In the genomic region with DNA sequence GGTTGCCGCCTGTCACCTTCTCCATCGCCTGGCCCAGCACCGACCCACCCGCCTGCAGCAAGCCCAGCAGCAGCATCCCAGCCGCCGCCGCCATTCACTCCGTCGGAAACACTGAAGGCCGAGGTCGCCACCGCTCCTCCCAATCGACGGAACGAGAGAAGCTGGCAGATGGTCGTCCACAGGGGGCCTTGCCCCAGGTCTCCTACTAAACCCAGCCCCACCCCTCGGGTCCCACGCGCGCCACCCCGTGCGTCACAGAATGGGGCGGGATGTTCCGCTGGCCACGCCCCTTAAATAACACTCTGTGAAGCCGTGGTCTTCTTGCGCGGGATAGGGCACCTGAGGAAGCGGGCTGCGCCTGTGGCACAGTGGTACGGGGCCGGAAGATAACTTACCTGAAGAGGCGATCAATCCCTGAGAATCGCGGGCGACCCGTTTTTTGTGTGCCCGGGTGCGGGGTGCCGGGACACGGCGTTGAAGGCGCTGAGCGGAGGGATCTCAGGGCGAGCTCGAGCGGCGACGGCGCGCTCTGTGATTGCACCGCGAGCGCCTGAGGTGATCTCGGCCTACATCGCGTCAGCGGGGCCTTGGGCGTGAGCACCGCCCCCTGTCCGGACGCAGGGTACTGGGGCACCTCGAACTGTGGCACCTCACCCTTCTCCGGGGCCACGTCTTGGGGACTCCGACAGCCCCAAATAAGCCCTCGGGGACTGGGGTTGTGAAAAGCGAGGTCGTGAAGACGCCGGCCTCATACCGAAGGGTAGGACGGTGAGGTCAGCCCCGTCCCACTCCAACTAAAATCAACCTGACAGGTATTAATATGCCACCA, we compare ENCODE assay signal across 8 cellular contexts. TPM values are rescaled to one million over a fixed set of nuclear protein-coding genes. Genes with fewer than 3 reads are reported as not detected.
DNase-seq lines count a peak whose midpoint lies in the region; ATAC-seq and TF ChIP-seq lines count a peak whose summit lies in the region.

A gene (minus strand): TSS at position 207 of the 829 bp plus-strand sequence. CDS start 113 bp downstream, at position 94.

- H3K79me2 ChIP-seq in SK-N-SH (ENCODE audit: insufficient read depth): peaks cover 36% of the 10 kb centered on the region

- peaks cover 10 to 22% of the 10 kb centered on the region in 2 experiments for H3K36me3 ChIP-seq in SK-N-SH (replicated peaks in 1 of 2; ENCODE audit: control insufficient read depth in 1 of 2, insufficient read depth in 2 of 2, low read length in 1 of 2)

- H3K4me1 ChIP-seq in SK-N-SH (ENCODE audit: control insufficient read depth in 1 of 2, insufficient read depth in 2 of 2, low read depth in 1 of 2, low read length in 1 of 2): peaks cover 0 to 16% of the 10 kb centered on the region in 2 experiments; a peak in 3 of 4 replicates

- ATAC-seq in HG02610 (IDR thresholded peaks at IDR 0.05; ENCODE audit: unreplicated experiment): peak; percentile 93

- H2AFZ ChIP-seq in SK-N-SH (ENCODE audit: low read depth): peak within 1 kb of the TSS; percentile 99

- TF ChIP-seq EP300 in SK-N-SH (IDR thresholded peaks at IDR 0.05; ENCODE audit: borderline replicate concordance in 1 of 2, low read depth in 1 of 2, low read length in 1 of 2): peak in 1 of 2 experiments; percentile 30; a peak in 2 of 4 replicates

- H3K9me3 ChIP-seq in SK-N-SH: no peaks in the 10 kb centered on the region

- H3K27ac ChIP-seq in SK-N-SH (ENCODE audit: low read depth in 2 of 2, low read length in 1 of 2) (peak within 1 kb of the TSS; percentile 95 to 98), substantia nigra (ENCODE audit: low read depth, low read length, poor library complexity, severe bottlenecking) (peak within 1 kb of the TSS; percentile 94)

- peak within 1 kb of the TSS; percentile 72 for H3K4me2 ChIP-seq in SK-N-SH

- no peaks in the 10 kb centered on the region for H4K20me1 ChIP-seq in SK-N-SH (ENCODE audit: insufficient read depth)

- DNase-seq in GM10248 (ENCODE audit: extremely low spot score): peak; percentile 93
- DNase-seq in NCI-H1092 (lab: John Stamatoyannopoulos, UW): peak; percentile 92
- DNase-seq in SK-N-SH: peak; percentile 99
- DNase-seq in activated naive CD4-positive, alpha-beta T cell treated with anti-CD3 and anti-CD28 coated beads, Interleukin-2, amount 50 U/mL, for 16 hours: peak; percentile 91
- peak; percentile 94 for DNase-seq in germinal center (ENCODE audit: low spot score)
- peak; percentile 63 for DNase-seq in non-pigmented ciliary epithelial cell (ENCODE audit: low read depth)
- peak; percentile 69 to 98 (median 90) for DNase-seq in substantia nigra (lab: John Stamatoyannopoulos, UW)

- H3K27me3 ChIP-seq in SK-N-SH (ENCODE audit: insufficient read depth): no peaks in the 10 kb centered on the region

- WGBS in SK-N-SH (ENCODE audit: low lambda C conversion rate): 1% methylated on average over 35 of the region's 74 CpGs

- peak; percentile 5 for TF ChIP-seq CTCF in GM10248 (IDR thresholded peaks at IDR 0.05; ENCODE audit: control extremely low read depth, extremely low read depth, low read depth, missing control alignments)
- no peak for TF ChIP-seq CTCF in SK-N-SH (IDR thresholded peaks at IDR 0.05)

- no peak for TF ChIP-seq RAD21 in SK-N-SH (IDR thresholded peaks at IDR 0.05; ENCODE audit: low read length)

- H3K9ac ChIP-seq in SK-N-SH: peak within 1 kb of the TSS; percentile 97

- no peaks in the 10 kb centered on the region for H3K9me2 ChIP-seq in SK-N-SH

- CTCF ChIA-PET in GM10248 (lab: Yijun Ruan, JAX) (interaction anchor here (0.6 to 2.0 kb wide), 13 partner anchors 9 to 327 kb away, joined by 3 to 5 read pairs (median 4); a partner anchor contains a TSS), SK-N-SH (lab: Yijun Ruan, JAX) (interaction anchor here (0.6 to 3.9 kb wide), 35 partner anchors 8 to 363 kb away, joined by 3 to 38 read pairs (median 5); a partner anchor contains a TSS)

- POLR2A ChIA-PET in GM10248 (lab: Yijun Ruan, JAX): interaction anchor here (1.0 kb wide), 1 partner anchor 9 kb away, joined by 3 read pairs; no protein-coding TSS in a partner anchor
- POLR2A ChIA-PET in SK-N-SH (lab: Yijun Ruan, JAX): interaction anchor here (0.9 to 1.8 kb wide), 6 partner anchors 27 to 394 kb away, joined by 3 to 12 read pairs (median 4); a partner anchor contains a TSS

- H3K4me3 ChIP-seq in SK-N-SH (ENCODE audit: low read depth in 2 of 2, low read length in 1 of 2): peak within 1 kb of the TSS; percentile 82 to 99

- peaks cover 11% of the 10 kb centered on the region for H3F3A ChIP-seq in SK-N-SH (replicated peaks; ENCODE audit: insufficient read depth)

TF ChIP-seq in SK-N-SH, 30 proteins besides CTCF, POLR2A, EP300 and RAD21 (continues in another document):
- TF ChIP-seq EZH2phosphoT487 (IDR thresholded peaks at IDR 0.05; ENCODE audit: borderline replicate concordance, low read depth) (no peak), ELF1 (IDR thresholded peaks at IDR 0.05) (no peak), NFIC (IDR thresholded peaks at IDR 0.05; ENCODE audit: borderline replicate concordance) (no peak; the same call in 1 of the 2 replicates), TCF12 (IDR thresholded peaks at IDR 0.05) (peak; percentile 9; the same call in 1 of the 2 replicates), POLR2AphosphoS5 (IDR thresholded peaks at IDR 0.05; ENCODE audit: low read depth, low read length) (peak; percentile 76), GATA2 (CRISPR knock-in tag; IDR thresholded peaks at IDR 0.05) (0 out of 2 replicates have a peak, but pooled peaks have one; percentile 27), TAF1 (IDR thresholded peaks at IDR 0.05; ENCODE audit: borderline replicate concordance, low read depth, low read length) (peak; percentile 72; the same call in 1 of the 2 replicates), JUND (IDR thresholded peaks at IDR 0.05) (peak; percentile 26; the same call in 1 of the 2 replicates), SMC3 (IDR thresholded peaks at IDR 0.05; ENCODE audit: low read depth, low read length) (no peak), FOSL2 (IDR thresholded peaks at IDR 0.05; ENCODE audit: borderline replicate concordance, low read depth) (no peak), FOXM1 (IDR thresholded peaks at IDR 0.05; ENCODE audit: low read depth) (no peak), FOXJ3 (CRISPR knock-in tag; IDR thresholded peaks at IDR 0.05) (no peak), YY1 (IDR thresholded peaks at IDR 0.05; ENCODE audit: low read depth) (peak; percentile 71), MXI1 (IDR thresholded peaks at IDR 0.05; ENCODE audit: low read depth, low read length) (peak; percentile 81), CHD2 (IDR thresholded peaks at IDR 0.05; ENCODE audit: low read length, partially characterized antibody) (peak; percentile 98), RFX5 (IDR thresholded peaks at IDR 0.05; ENCODE audit: low read length) (peak; percentile 65), NRF1 (IDR thresholded peaks at IDR 0.05; ENCODE audit: low read depth, low read length) (0 out of 2 replicates have a peak, but pooled peaks have one; percentile 2), TEAD4 (IDR thresholded peaks at IDR 0.05; ENCODE audit: borderline replicate concordance, insufficient read depth) (0 out of 2 replicates have a peak, but pooled peaks have one; percentile 48), RXRA (IDR thresholded peaks at IDR 0.05; ENCODE audit: borderline replicate concordance, low read depth) (peak; percentile 15; the same call in 1 of the 2 replicates)
- TF ChIP-seq, protein P1, sequence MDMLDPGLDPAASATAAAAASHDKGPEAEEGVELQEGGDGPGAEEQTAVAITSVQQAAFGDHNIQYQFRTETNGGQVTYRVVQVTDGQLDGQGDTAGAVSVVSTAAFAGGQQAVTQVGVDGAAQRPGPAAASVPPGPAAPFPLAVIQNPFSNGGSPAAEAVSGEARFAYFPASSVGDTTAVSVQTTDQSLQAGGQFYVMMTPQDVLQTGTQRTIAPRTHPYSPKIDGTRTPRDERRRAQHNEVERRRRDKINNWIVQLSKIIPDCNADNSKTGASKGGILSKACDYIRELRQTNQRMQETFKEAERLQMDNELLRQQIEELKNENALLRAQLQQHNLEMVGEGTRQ (IDR thresholded peaks at IDR 0.05; ENCODE audit: borderline replicate concordance, low read depth, low read length): no peak
- TF ChIP-seq, protein P2, sequence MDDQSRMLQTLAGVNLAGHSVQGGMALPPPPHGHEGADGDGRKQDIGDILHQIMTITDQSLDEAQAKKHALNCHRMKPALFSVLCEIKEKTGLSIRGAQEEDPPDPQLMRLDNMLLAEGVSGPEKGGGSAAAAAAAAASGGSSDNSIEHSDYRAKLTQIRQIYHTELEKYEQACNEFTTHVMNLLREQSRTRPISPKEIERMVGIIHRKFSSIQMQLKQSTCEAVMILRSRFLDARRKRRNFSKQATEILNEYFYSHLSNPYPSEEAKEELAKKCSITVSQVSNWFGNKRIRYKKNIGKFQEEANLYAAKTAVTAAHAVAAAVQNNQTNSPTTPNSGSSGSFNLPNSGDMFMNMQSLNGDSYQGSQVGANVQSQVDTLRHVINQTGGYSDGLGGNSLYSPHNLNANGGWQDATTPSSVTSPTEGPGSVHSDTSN (IDR thresholded peaks at IDR 0.05): peak; percentile 89
- TF ChIP-seq, protein P3, sequence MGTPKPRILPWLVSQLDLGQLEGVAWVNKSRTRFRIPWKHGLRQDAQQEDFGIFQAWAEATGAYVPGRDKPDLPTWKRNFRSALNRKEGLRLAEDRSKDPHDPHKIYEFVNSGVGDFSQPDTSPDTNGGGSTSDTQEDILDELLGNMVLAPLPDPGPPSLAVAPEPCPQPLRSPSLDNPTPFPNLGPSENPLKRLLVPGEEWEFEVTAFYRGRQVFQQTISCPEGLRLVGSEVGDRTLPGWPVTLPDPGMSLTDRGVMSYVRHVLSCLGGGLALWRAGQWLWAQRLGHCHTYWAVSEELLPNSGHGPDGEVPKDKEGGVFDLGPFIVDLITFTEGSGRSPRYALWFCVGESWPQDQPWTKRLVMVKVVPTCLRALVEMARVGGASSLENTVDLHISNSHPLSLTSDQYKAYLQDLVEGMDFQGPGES (IDR thresholded peaks at IDR 0.05; ENCODE audit: low read depth, low read length): peak; percentile 23; the same call in 1 of the 2 replicates
- TF ChIP-seq, protein P4, sequence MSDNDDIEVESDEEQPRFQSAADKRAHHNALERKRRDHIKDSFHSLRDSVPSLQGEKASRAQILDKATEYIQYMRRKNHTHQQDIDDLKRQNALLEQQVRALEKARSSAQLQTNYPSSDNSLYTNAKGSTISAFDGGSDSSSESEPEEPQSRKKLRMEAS (IDR thresholded peaks at IDR 0.05; ENCODE audit: low read depth): peak; percentile 97

RNA-seq across cellular contexts. Expression of the gene that starts here (rescaled TPM):
- polyA plus RNA-seq in SK-N-SH (2012; rRNA removed): 4.3 and 4.7 TPM in 2 replicates
- 8.8 and 12.1 TPM in 2 replicates for polyA plus RNA-seq in SK-N-SH (2012; cell fraction: cytosol; rRNA removed)
- polyA plus RNA-seq in SK-N-SH (2012; cell fraction: nucleus; rRNA removed): 3.2 and 3.6 TPM in 2 replicates

Comparison
In these comparisons a context has a peak if more than half of its experiments do, and no peak if none do; other contexts are left out.
1. Peak in every context shown above with its lines: DNase-seq, ATAC-seq, H3K4me3 ChIP-seq and H3K27ac ChIP-seq.